ENCODE assay signal across 16 cellular contexts in the genomic region with DNA sequence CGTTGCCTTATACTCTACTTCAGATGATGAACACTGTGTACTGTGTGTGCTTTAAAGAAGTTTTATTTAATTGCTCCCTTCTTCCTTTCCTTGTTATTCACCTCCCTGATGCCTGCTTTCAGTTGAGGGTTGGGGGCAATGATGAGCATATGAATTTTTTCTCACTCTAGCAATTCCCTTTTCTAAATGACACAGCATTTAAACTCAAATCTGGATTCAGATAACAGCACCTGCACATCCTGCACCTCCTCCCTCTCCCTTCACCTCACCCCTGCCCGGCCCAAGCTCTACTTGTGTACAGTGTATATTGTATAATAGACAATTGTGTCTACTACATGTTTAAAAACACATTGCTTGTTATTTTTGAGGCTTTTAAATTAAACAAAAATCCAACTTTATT. TPM values are rescaled to one million over a fixed set of nuclear protein-coding genes. Genes with fewer than 3 reads are reported as not detected.
"Had no signal": no experiment of that assay in that cellular context is flagged by ENCODE, and none has a peak within 500 bp of the region (broad histone marks: within the 10 kb centered on the region; RNA-seq: fewer than 3 reads in every experiment).

No MANE protein-coding gene starts in this region.

- H3K4me3 Mint-ChIP-seq: activated T-helper 1 cell treated with anti-CD3 and anti-CD28 coated beads, Interleukin-12 subunit alpha, Interleukin-12 subunit beta, Interleukin-2, Interleukin-4 antibody, amounts not matched to agents 30 ng/mL and 10 ng/mL and 1 ng/mL, durations not matched to agents 14 hours and 24 hours and 36 hours; dendritic cell treated with granulocyte-macrophage colony-stimulating factor and Interleukin-4, amounts not matched to agents 40 ng/mL and 50 ng/mL, for 4 days; effector memory CD8-positive, alpha-beta T cell; T-helper 1 cell treated with Interleukin-12 subunit alpha and Interleukin-12 subunit beta and Interleukin-4 antibody, amounts not matched to agents 30 μg/mL and 1 μg/mL, for 36 hours had no signal

- H3K9me3 ChIP-seq: pancreas had no signal

- H3K4me1 ChIP-seq: pancreas had no signal

- DNase-seq: activated CD4-positive, alpha-beta T cell treated with anti-CD3 and anti-CD28 coated beads, Interleukin-2, amount 50 U/mL, for 4 hours; effector memory CD8-positive, alpha-beta T cell; foreskin melanocyte; head of caudate nucleus; left colon; pancreas; stimulated activated CD4-positive, alpha-beta T cell treated with anti-CD3 and anti-CD28 coated beads, Interleukin-1b, Interleukin-23, amount 100 ng/mL, for 48 hours had no signal

- H3K27ac ChIP-seq: epithelial cell of prostate, pancreas had no signal

- H3K27me3 ChIP-seq: pancreas had no signal

- H3K4me3 ChIP-seq: pancreas had no signal

- H3K9me3 Mint-ChIP-seq: activated T-helper 1 cell treated with anti-CD3 and anti-CD28 coated beads, Interleukin-12 subunit alpha, Interleukin-12 subunit beta, Interleukin-2, Interleukin-4 antibody, amounts not matched to agents 30 ng/mL and 10 ng/mL and 1 ng/mL, durations not matched to agents 14 hours and 24 hours and 36 hours; dendritic cell treated with granulocyte-macrophage colony-stimulating factor and Interleukin-4, amounts not matched to agents 40 ng/mL and 50 ng/mL, for 4 days; effector memory CD8-positive, alpha-beta T cell; T-helper 1 cell treated with Interleukin-12 subunit alpha and Interleukin-12 subunit beta and Interleukin-4 antibody, amounts not matched to agents 30 μg/mL and 1 μg/mL, for 36 hours had no signal

- H3K27me3 Mint-ChIP-seq: dendritic cell treated with granulocyte-macrophage colony-stimulating factor and Interleukin-4, amounts not matched to agents 40 ng/mL and 50 ng/mL, for 4 days; effector memory CD8-positive, alpha-beta T cell had no signal

- ATAC-seq: activated CD4-positive, CD25-positive, alpha-beta regulatory T cell treated with anti-CD3 and anti-CD28 coated beads, Interleukin-2, amount 50 U/mL, for 24 hours; effector memory CD8-positive, alpha-beta T cell; pancreas had no signal

- H3K27ac Mint-ChIP-seq: activated T-helper 1 cell treated with anti-CD3 and anti-CD28 coated beads, Interleukin-12 subunit alpha, Interleukin-12 subunit beta, Interleukin-2, Interleukin-4 antibody, amounts not matched to agents 30 ng/mL and 10 ng/mL and 1 ng/mL, durations not matched to agents 14 hours and 24 hours and 36 hours; dendritic cell treated with granulocyte-macrophage colony-stimulating factor and Interleukin-4, amounts not matched to agents 40 ng/mL and 50 ng/mL, for 4 days; T-helper 1 cell treated with Interleukin-12 subunit alpha and Interleukin-12 subunit beta and Interleukin-4 antibody, amounts not matched to agents 30 μg/mL and 1 μg/mL, for 36 hours had no signal

RNA-seq across cellular contexts. Expression of a gene that starts 29.3 kb away (rescaled TPM):
- total RNA-seq: activated T-helper 1 cell treated with anti-CD3 and anti-CD28 coated beads, Interleukin-12 subunit alpha, Interleukin-12 subunit beta, Interleukin-2, Interleukin-4 antibody, amounts not matched to agents 30 ng/mL and 10 ng/mL and 1 ng/mL, durations not matched to agents 14 hours and 24 hours and 36 hours; aorta; cerebellum; fibroblast of lung; lung microvascular endothelial cell had no signal
- polyA plus RNA-seq: fibroblast of lung had no signal
